Comparison of ENCODE assay signal across 13 cellular contexts in the genomic region with DNA sequence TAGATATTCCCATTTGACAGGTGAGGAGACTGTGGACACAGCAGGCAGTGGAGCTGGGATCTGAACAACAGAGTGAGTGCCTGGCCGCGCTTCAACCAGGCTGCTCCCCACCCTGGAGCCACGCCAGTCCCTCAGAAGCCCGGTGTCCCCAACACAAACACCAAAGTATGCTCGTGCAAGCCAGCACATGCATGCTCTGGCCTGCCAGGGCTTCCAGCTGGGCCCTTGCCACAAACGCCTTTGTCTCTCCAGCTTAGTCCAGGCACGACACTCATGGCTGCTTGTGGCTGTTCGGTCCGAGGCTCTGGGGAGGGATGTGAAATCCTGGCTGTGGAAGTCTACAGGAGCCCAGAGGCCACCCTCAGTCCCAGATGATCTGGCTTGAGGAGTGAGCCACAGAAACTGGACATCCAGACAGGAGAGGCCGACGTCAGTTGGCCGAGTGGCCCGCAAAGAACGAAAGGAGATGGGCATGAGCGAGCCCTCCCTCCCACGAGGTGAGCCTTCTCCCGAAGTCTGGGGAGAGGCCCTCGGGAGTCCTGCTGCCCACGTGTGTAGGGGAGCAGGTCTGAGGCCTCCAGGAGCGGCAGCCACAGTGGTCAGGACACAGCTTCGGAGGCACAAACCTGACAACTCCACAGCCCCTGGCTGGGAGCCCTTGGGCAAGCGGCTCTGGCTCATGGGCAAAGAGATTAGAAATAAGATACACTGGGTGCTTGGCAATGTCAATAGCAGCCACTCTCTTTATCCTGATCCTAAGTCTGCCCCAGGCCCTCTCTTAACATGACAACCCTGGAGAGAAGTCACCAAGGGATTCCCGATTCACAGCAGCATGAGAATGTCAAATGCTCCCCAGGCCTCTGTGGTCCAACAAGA.
DNase-seq lines count a peak whose midpoint lies in the region; ATAC-seq and TF ChIP-seq lines count a peak whose summit lies in the region.
"Had no signal": no experiment of that assay in that cellular context is flagged by ENCODE, and none has a peak within 500 bp of the region (broad histone marks: within the 10 kb centered on the region; RNA-seq: fewer than 3 reads in every experiment).

No MANE protein-coding gene starts in this region.

- intact Hi-C loops in lower leg skin (cut with DNase I; ENCODE audit: low total_unique reads), result no loop called here

- no peak for DNase-seq in activated naive CD4-positive, alpha-beta T cell treated with anti-CD3 and anti-CD28 coated beads, Interleukin-2, amount 50 U/mL, for 16 hours
- DNase-seq in caudate nucleus (lab: John Stamatoyannopoulos, UW) (peak in 42 of 61 donors; percentile 5 to 68 (median 32)), lower leg skin (ENCODE audit: low spot score in 2 of 2) (peak; percentile 36 to 89), NOMO-1 treated with DMSO at 0.1 percent for 48 hours (lab: John Stamatoyannopoulos, UW; ENCODE audit: unreplicated experiment) (no peak)
- DNase-seq: Karpas-422, kidney had no signal

- no peak for TF ChIP-seq CTCF in lower leg skin (IDR thresholded peaks at IDR 0.05)

- H3K9me3 Mint-ChIP-seq in activated naive CD4-positive, alpha-beta T cell treated with anti-CD3 and anti-CD28 coated beads, Interleukin-2, amount 50 U/mL, for 24 hours, result no peaks in the 10 kb centered on the region
- H3K9me3 Mint-ChIP-seq: neural progenitor cell; stimulated activated naive CD8-positive, alpha-beta T cell treated with anti-CD3 and anti-CD28 coated beads, Interleukin-15, Interleukin-2, amounts not matched to agents 100 ng/mL and 50 ng/mL, for 24 hours had no signal

- ATAC-seq in HG03135 (IDR thresholded peaks at IDR 0.05; ENCODE audit: unreplicated experiment), result no peak
- no peak for ATAC-seq in SK-N-SH treated with all-trans-retinoic acid at 6 μM for 48 hours
- ATAC-seq: HCT116 had no signal

- H3K27me3 Mint-ChIP-seq in activated naive CD4-positive, alpha-beta T cell treated with anti-CD3 and anti-CD28 coated beads, Interleukin-2, amount 50 U/mL, for 24 hours, result no peaks in the 10 kb centered on the region
- H3K27me3 Mint-ChIP-seq: stimulated activated naive CD8-positive, alpha-beta T cell treated with anti-CD3 and anti-CD28 coated beads, Interleukin-15, Interleukin-2, amounts not matched to agents 100 ng/mL and 50 ng/mL, for 24 hours had no signal

- H3K4me3 ChIP-seq in lower leg skin (ENCODE audit: low read depth, poor library complexity, severe bottlenecking) (no peak overlapping the region), urinary bladder (ENCODE audit: low read depth, low read length) (no peak overlapping the region)
- H3K4me3 ChIP-seq: neural progenitor cell had no signal

- H3K36me3 Mint-ChIP-seq in activated naive CD4-positive, alpha-beta T cell treated with anti-CD3 and anti-CD28 coated beads, Interleukin-2, amount 50 U/mL, for 24 hours, result peaks cover 14% of the 10 kb centered on the region

- 62 to 66% methylated on average over 22 to 23 of the region's 23 CpGs for WGBS in lower leg skin, 2 donors
- 61% methylated on average over 23 of the region's 23 CpGs for WGBS in urinary bladder

- H3K27ac Mint-ChIP-seq in activated naive CD4-positive, alpha-beta T cell treated with anti-CD3 and anti-CD28 coated beads, Interleukin-2, amount 50 U/mL, for 24 hours, result peak overlapping the region; percentile 62
- H3K27ac Mint-ChIP-seq: neural progenitor cell had no signal

- peaks cover 3% of the 10 kb centered on the region for H3K4me1 ChIP-seq in urinary bladder (ENCODE audit: insufficient read depth)
- H3K4me1 ChIP-seq: neural progenitor cell had no signal

- no peak for TF ChIP-seq POLR2A in lower leg skin (IDR thresholded peaks at IDR 0.05)

- peaks cover 2% of the 10 kb centered on the region for H3K36me3 ChIP-seq in urinary bladder (ENCODE audit: insufficient read depth)
- H3K36me3 ChIP-seq: neural progenitor cell had no signal

- peak overlapping the region; percentile 36 for H3K27ac ChIP-seq in caudate nucleus (ENCODE audit: low read depth, low read length)
- H3K27ac ChIP-seq in urinary bladder (ENCODE audit: low read depth), result peak overlapping the region; percentile 13
- H3K27ac ChIP-seq: neural progenitor cell had no signal

- H3K4me3 Mint-ChIP-seq in activated naive CD4-positive, alpha-beta T cell treated with anti-CD3 and anti-CD28 coated beads, Interleukin-2, amount 50 U/mL, for 24 hours, result peak overlapping the region; percentile 26
- H3K4me3 Mint-ChIP-seq: neural progenitor cell; stimulated activated naive CD8-positive, alpha-beta T cell treated with anti-CD3 and anti-CD28 coated beads, Interleukin-15, Interleukin-2, amounts not matched to agents 100 ng/mL and 50 ng/mL, for 24 hours had no signal

- peaks cover 61% of the 10 kb centered on the region for H3K4me1 Mint-ChIP-seq in activated naive CD4-positive, alpha-beta T cell treated with anti-CD3 and anti-CD28 coated beads, Interleukin-2, amount 50 U/mL, for 24 hours

TF ChIP-seq in SK-N-SH treated with all-trans-retinoic acid at 6 μM for 48 hours, 23 proteins besides CTCF, POLR2A, EP300 and RAD21:
- no peak for TF ChIP-seq ZNF565 (CRISPR knock-in tag; conservative IDR thresholded peaks at IDR 0.05; ENCODE audit: low read depth)
- no peak for TF ChIP-seq CSDC2 (CRISPR knock-in tag; IDR thresholded peaks at IDR 0.05)
- TF ChIP-seq ZNF70 (CRISPR knock-in tag; IDR thresholded peaks at IDR 0.05), result no peak
- no peak for TF ChIP-seq RARB (CRISPR knock-in tag; IDR thresholded peaks at IDR 0.05)
- no peak for TF ChIP-seq ESRRG (CRISPR knock-in tag; IDR thresholded peaks at IDR 0.05)
- TF ChIP-seq TOX (CRISPR knock-in tag; IDR thresholded peaks at IDR 0.05; ENCODE audit: borderline replicate concordance), result no peak
- TF ChIP-seq OSR1 (CRISPR knock-in tag; IDR thresholded peaks at IDR 0.05), result no peak
- no peak for TF ChIP-seq ZFP3 (CRISPR knock-in tag; IDR thresholded peaks at IDR 0.05)
- no peak for TF ChIP-seq BACH2 (CRISPR knock-in tag; IDR thresholded peaks at IDR 0.05; ENCODE audit: borderline replicate concordance)
- TF ChIP-seq, protein P1, sequence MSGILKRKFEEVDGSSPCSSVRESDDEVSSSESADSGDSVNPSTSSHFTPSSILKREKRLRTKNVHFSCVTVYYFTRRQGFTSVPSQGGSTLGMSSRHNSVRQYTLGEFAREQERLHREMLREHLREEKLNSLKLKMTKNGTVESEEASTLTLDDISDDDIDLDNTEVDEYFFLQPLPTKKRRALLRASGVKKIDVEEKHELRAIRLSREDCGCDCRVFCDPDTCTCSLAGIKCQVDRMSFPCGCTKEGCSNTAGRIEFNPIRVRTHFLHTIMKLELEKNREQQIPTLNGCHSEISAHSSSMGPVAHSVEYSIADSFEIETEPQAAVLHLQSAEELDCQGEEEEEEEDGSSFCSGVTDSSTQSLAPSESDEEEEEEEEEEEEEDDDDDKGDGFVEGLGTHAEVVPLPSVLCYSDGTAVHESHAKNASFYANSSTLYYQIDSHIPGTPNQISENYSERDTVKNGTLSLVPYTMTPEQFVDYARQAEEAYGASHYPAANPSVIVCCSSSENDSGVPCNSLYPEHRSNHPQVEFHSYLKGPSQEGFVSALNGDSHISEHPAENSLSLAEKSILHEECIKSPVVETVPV (CRISPR knock-in tag; IDR thresholded peaks at IDR 0.05), result no peak
- no peak for TF ChIP-seq GLIS3 (CRISPR knock-in tag; IDR thresholded peaks at IDR 0.05)
- no peak for TF ChIP-seq ZNF8 (CRISPR knock-in tag; IDR thresholded peaks at IDR 0.05)
- TF ChIP-seq ZC3H10 (CRISPR knock-in tag; IDR thresholded peaks at IDR 0.05), result no peak
- no peak for TF ChIP-seq ISL1 (CRISPR knock-in tag; IDR thresholded peaks at IDR 0.05)
- TF ChIP-seq ZFP30 (CRISPR knock-in tag; IDR thresholded peaks at IDR 0.05), result no peak
- no peak for TF ChIP-seq TCF4 (CRISPR knock-in tag; IDR thresholded peaks at IDR 0.05; ENCODE audit: borderline replicate concordance)
- TF ChIP-seq, protein P2, sequence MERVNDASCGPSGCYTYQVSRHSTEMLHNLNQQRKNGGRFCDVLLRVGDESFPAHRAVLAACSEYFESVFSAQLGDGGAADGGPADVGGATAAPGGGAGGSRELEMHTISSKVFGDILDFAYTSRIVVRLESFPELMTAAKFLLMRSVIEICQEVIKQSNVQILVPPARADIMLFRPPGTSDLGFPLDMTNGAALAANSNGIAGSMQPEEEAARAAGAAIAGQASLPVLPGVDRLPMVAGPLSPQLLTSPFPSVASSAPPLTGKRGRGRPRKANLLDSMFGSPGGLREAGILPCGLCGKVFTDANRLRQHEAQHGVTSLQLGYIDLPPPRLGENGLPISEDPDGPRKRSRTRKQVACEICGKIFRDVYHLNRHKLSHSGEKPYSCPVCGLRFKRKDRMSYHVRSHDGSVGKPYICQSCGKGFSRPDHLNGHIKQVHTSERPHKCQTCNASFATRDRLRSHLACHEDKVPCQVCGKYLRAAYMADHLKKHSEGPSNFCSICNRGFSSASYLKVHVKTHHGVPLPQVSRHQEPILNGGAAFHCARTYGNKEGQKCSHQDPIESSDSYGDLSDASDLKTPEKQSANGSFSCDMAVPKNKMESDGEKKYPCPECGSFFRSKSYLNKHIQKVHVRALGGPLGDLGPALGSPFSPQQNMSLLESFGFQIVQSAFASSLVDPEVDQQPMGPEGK (CRISPR knock-in tag; IDR thresholded peaks at IDR 0.05; ENCODE audit: borderline replicate concordance), result no peak
- TF ChIP-seq SNAI2 (CRISPR knock-in tag; IDR thresholded peaks at IDR 0.05), result no peak
- no peak for TF ChIP-seq ARNTL (CRISPR knock-in tag; IDR thresholded peaks at IDR 0.05; ENCODE audit: borderline replicate concordance, low read depth)
- TF ChIP-seq, protein P3, sequence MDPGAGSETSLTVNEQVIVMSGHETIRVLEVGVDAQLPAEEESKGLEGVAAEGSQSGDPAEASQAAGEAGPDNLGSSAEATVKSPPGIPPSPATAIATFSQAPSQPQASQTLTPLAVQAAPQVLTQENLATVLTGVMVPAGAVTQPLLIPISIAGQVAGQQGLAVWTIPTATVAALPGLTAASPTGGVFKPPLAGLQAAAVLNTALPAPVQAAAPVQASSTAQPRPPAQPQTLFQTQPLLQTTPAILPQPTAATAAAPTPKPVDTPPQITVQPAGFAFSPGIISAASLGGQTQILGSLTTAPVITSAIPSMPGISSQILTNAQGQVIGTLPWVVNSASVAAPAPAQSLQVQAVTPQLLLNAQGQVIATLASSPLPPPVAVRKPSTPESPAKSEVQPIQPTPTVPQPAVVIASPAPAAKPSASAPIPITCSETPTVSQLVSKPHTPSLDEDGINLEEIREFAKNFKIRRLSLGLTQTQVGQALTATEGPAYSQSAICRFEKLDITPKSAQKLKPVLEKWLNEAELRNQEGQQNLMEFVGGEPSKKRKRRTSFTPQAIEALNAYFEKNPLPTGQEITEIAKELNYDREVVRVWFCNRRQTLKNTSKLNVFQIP (CRISPR knock-in tag; IDR thresholded peaks at IDR 0.05; ENCODE audit: borderline replicate concordance, low read depth), result no peak

Comparison
In these comparisons a context has a peak if more than half of its experiments do, and no peak if none do; other contexts are left out.
1. DNase-seq: peak in caudate nucleus (42 of 61) and lower leg skin (2 of 2); none in activated naive CD4-positive, alpha-beta T cell treated with anti-CD3 and anti-CD28 coated beads, Interleukin-2, amount 50 U/mL, for 16 hours (single experiment) and NOMO-1 treated with DMSO at 0.1 percent for 48 hours (single experiment).